9 cellular contexts compared by ENCODE assay signal in genomic region chr3:152961323-152961722, GRCh38.
A peak's percentile ranks its signal among the peaks of the same experiment; 100 is the strongest.
DNase-seq lines count a peak whose midpoint lies in the region; ATAC-seq, FAIRE-seq and TF ChIP-seq lines count a peak whose summit lies in the region.
"Had no signal": no experiment of that assay in that cellular context is flagged by ENCODE, and none has a peak within 500 bp of the region (broad histone marks: within the 10 kb centered on the region; RNA-seq: fewer than 3 reads in every experiment).

No MANE protein-coding gene starts in this region.

- TF ChIP-seq EP300 in sigmoid colon (IDR thresholded peaks at IDR 0.05): no peak

- FAIRE-seq in GM19239 (lab: Jason Lieb, UNC): peak; percentile 26

- POLR2A ChIA-PET in OCI-LY7 (lab: Charles Lee): no interaction called here

- 4 to 24% methylated on average over 2 of the region's 2 CpGs for WGBS in sigmoid colon, 2 donors

- H2AFZ ChIP-seq in OCI-LY7 (ENCODE audit: low read length): no peak overlapping the region

- no peaks in the 10 kb centered on the region for H3K9me2 ChIP-seq in OCI-LY7 (ENCODE audit: insufficient read depth, low read length)

- H3K4me2 ChIP-seq in OCI-LY7 (ENCODE audit: low read length): no peak overlapping the region

- DNase-seq in ACHN (peak; percentile 9), GM19239 (ENCODE audit: insufficient read length, low spot score) (no peak), OCI-LY7 (ENCODE audit: low spot score) (peak; percentile 1), fibroblast of villous mesenchyme (ENCODE audit: low read depth) (peak; percentile 22), sigmoid colon (no peak), cortex of kidney (lab: John Stamatoyannopoulos, UW) (no peak), NK-92 (lab: John Stamatoyannopoulos, UW; ENCODE audit: unreplicated experiment) (no peak)

- no peaks in the 10 kb centered on the region for H3K4me1 ChIP-seq in OCI-LY7 (ENCODE audit: insufficient read depth, low read length, poor library complexity, severe bottlenecking)
- no peaks in the 10 kb centered on the region for H3K4me1 ChIP-seq in sigmoid colon

- no peaks in the 10 kb centered on the region for H3K27me3 ChIP-seq in sigmoid colon

- CTCF ChIA-PET in OCI-LY7 (lab: Charles Lee; ENCODE audit: unreplicated experiment): no interaction called here

- H3K27ac ChIP-seq in OCI-LY7 (ENCODE audit: low read depth, low read length, poor library complexity, severe bottlenecking) (no peak overlapping the region), sigmoid colon (no peak overlapping the region)

- H4K20me1 ChIP-seq in OCI-LY7 (ENCODE audit: insufficient read depth, low read length): no peaks in the 10 kb centered on the region

- peak; percentile 56 for TF ChIP-seq CTCF in OCI-LY7 (conservative IDR thresholded peaks at IDR 0.05; ENCODE audit: low read length)
- peak; percentile 41 for TF ChIP-seq CTCF in fibroblast of villous mesenchyme (IDR thresholded peaks at IDR 0.05; ENCODE audit: insufficient read depth, low read depth, low read length)
- TF ChIP-seq CTCF in sigmoid colon (IDR thresholded peaks at IDR 0.05): peak in 1 of 4 experiments; percentile 25

- no peaks in the 10 kb centered on the region for H3K9me3 ChIP-seq in OCI-LY7 (ENCODE audit: low read length)
- H3K9me3 ChIP-seq in sigmoid colon: no peaks in the 10 kb centered on the region

- TF ChIP-seq POLR2A in sigmoid colon (IDR thresholded peaks at IDR 0.05): no peak

- no peaks in the 10 kb centered on the region for H3K36me3 ChIP-seq in OCI-LY7 (ENCODE audit: insufficient read depth, low read length)
- no peaks in the 10 kb centered on the region for H3K36me3 ChIP-seq in sigmoid colon

- no TSS peak for BruUV-seq in OCI-LY7 (replicated peaks; lab: Mats Ljungman, UMichigan)

- in situ Hi-C loops in ACHN (cut with HindIII; ENCODE audit: low pct_ligation_motif_present, low pct_unique_long_range_greater_than_20kb, low sequenced_read_pairs): no loop called here

- H3K4me3 ChIP-seq in OCI-LY7 (ENCODE audit: low read depth, low read length, poor library complexity, severe bottlenecking) (no peak overlapping the region), fibroblast of villous mesenchyme (ENCODE audit: low read depth, low read length) (no peak overlapping the region), sigmoid colon (no peak overlapping the region)
- H3K4me3 ChIP-seq: skin epidermis had no signal

- ATAC-seq in GM19023 (IDR thresholded peaks at IDR 0.05; ENCODE audit: unreplicated experiment): no peak

- no peaks in the 10 kb centered on the region for H3K79me2 ChIP-seq in OCI-LY7 (ENCODE audit: insufficient read depth, low read depth, low read length)

- intact Hi-C loops in OCI-LY7 (cut with micrococcal nuclease; ENCODE audit: unreplicated experiment) (no loop called here), sigmoid colon (cut with DNase I) (no loop called here)

Comparison
In these comparisons a context has a peak if more than half of its experiments do, and no peak if none do; other contexts are left out.
1. DNase-seq: peak in ACHN (single experiment), OCI-LY7 (single experiment) and fibroblast of villous mesenchyme (single experiment); none in GM19239 (single experiment), sigmoid colon (single experiment), cortex of kidney (single experiment) and NK-92 (single experiment).